In the genomic region with DNA sequence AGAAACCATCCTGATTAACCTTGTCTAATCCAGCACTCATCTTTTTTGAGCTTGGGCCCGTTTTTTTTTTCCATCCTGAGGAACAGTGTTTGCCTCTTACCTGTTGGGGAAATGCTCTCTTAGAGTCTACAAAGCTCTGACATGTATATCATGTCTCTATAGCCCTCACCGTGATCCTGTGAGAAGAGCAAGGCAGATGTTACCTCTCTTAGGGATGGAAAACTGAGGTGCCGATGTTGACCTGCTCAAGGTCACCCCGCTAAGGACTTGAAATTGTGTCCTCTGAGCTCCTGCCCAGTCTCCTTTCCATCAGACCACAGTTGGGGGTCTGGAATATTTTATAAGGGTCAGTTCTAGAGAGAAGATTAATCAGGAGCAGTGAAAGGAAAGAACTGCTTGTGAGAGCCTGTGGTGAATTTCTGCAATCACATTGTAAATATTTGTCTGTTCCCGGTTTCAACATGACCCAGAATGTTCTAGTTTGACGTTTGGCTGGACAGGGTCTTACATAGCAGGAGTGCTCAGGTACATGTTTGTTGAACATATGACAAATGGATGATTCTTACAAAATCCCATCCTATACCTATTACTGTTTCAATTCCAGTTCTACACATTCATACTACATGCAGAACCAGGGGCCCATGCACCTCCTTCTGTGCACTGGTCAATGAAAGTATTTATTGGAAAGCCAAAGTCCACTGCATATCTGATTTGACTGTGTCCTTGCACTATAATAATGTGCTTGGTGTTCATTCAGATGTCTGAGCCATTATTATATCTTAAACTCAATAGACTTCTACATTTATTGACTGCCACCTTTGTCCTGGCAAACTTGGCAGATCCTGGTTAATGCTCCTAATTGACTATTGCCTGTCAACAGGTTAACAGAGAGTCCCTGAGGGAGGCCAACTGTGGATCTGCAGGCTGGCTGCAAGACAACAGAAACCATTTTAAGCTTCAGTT, we compare ENCODE assay signal across 1 cellular context.
TF ChIP-seq lines count a peak whose summit lies in the region.

No MANE protein-coding gene starts in this region.

TF ChIP-seq in HepG2, 621 proteins besides CTCF, POLR2A, EP300 and RAD21 (continued from another document and continues in another):
- TF ChIP-seq PAWR (CRISPR knock-in tag; IDR thresholded peaks at IDR 0.05; ENCODE audit: borderline replicate concordance) (no peak), HNRNPK (IDR thresholded peaks at IDR 0.05; ENCODE audit: low read depth, low read length, poor library complexity, severe bottlenecking) (no peak), ZNF577 (CRISPR knock-in tag; IDR thresholded peaks at IDR 0.05; ENCODE audit: borderline replicate concordance, low read depth) (no peak), GTF2F1 (IDR thresholded peaks at IDR 0.05; ENCODE audit: low read length) (no peak), ADNP (CRISPR knock-in tag; IDR thresholded peaks at IDR 0.05) (no peak), HES4 (CRISPR knock-in tag; IDR thresholded peaks at IDR 0.05; ENCODE audit: borderline replicate concordance) (no peak), ZBTB42 (CRISPR knock-in tag; IDR thresholded peaks at IDR 0.05) (no peak), ASH2L (IDR thresholded peaks at IDR 0.05; ENCODE audit: insufficient read length, low read depth, low read length) (peak; percentile 60), FOXA1 (IDR thresholded peaks at IDR 0.05) (no peak), FOXA1 (CRISPR knock-in tag; IDR thresholded peaks at IDR 0.05) (peak; percentile 48; the same call in 1 of the 2 replicates), PHB2 (IDR thresholded peaks at IDR 0.05; ENCODE audit: partially characterized antibody) (no peak), KDM2A (CRISPR knock-in tag; IDR thresholded peaks at IDR 0.05; ENCODE audit: borderline replicate concordance, low read depth) (no peak), ZNF225 (CRISPR knock-in tag; IDR thresholded peaks at IDR 0.05) (no peak), ZNF205 (CRISPR knock-in tag; IDR thresholded peaks at IDR 0.05) (no peak), RBFOX2 (IDR thresholded peaks at IDR 0.05; ENCODE audit: low read depth, low read length) (no peak), CBX5 (CRISPR knock-in tag; IDR thresholded peaks at IDR 0.05; ENCODE audit: borderline replicate concordance) (no peak), GATA4 (IDR thresholded peaks at IDR 0.05; ENCODE audit: borderline replicate concordance, low read depth) (no peak), HMG20B (CRISPR knock-in tag; conservative IDR thresholded peaks at IDR 0.05) (no peak), ZNF878 (CRISPR knock-in tag; IDR thresholded peaks at IDR 0.05) (no peak), ZNF556 (CRISPR knock-in tag; IDR thresholded peaks at IDR 0.05; ENCODE audit: borderline replicate concordance) (no peak), SIN3A (IDR thresholded peaks at IDR 0.05; ENCODE audit: borderline replicate concordance, low read depth, low read length) (no peak), ZFYVE20 (CRISPR knock-in tag; IDR thresholded peaks at IDR 0.05; ENCODE audit: borderline replicate concordance, low read depth) (no peak), ZNF788 (CRISPR knock-in tag; IDR thresholded peaks at IDR 0.05; ENCODE audit: borderline replicate concordance) (no peak), RBM39 (IDR thresholded peaks at IDR 0.05; ENCODE audit: low read depth, low read length, poor library complexity, severe bottlenecking) (no peak), SALL2 (CRISPR knock-in tag; IDR thresholded peaks at IDR 0.05) (no peak), ARNTL (CRISPR knock-in tag; IDR thresholded peaks at IDR 0.05) (no peak), ZNF12 (CRISPR knock-in tag; IDR thresholded peaks at IDR 0.05) (no peak), ZNF124 (CRISPR knock-in tag; IDR thresholded peaks at IDR 0.05) (no peak), FOXP4 (CRISPR knock-in tag; IDR thresholded peaks at IDR 0.05) (no peak; the same call in 1 of the 2 replicates), NFRKB (IDR thresholded peaks at IDR 0.05) (no peak), DNMT3B (CRISPR knock-in tag; conservative IDR thresholded peaks at IDR 0.05) (no peak), ZNF598 (CRISPR knock-in tag; IDR thresholded peaks at IDR 0.05; ENCODE audit: borderline replicate concordance) (no peak), TOPORS (CRISPR knock-in tag; IDR thresholded peaks at IDR 0.05) (no peak), NFE2L2 (IDR thresholded peaks at IDR 0.05; ENCODE audit: low read length) (no peak), ZNF879 (CRISPR knock-in tag; IDR thresholded peaks at IDR 0.05) (no peak), ZNF713 (CRISPR knock-in tag; IDR thresholded peaks at IDR 0.05) (no peak), KMT2A (CRISPR knock-in tag; IDR thresholded peaks at IDR 0.05) (no peak)
- TF ChIP-seq, protein P1, sequence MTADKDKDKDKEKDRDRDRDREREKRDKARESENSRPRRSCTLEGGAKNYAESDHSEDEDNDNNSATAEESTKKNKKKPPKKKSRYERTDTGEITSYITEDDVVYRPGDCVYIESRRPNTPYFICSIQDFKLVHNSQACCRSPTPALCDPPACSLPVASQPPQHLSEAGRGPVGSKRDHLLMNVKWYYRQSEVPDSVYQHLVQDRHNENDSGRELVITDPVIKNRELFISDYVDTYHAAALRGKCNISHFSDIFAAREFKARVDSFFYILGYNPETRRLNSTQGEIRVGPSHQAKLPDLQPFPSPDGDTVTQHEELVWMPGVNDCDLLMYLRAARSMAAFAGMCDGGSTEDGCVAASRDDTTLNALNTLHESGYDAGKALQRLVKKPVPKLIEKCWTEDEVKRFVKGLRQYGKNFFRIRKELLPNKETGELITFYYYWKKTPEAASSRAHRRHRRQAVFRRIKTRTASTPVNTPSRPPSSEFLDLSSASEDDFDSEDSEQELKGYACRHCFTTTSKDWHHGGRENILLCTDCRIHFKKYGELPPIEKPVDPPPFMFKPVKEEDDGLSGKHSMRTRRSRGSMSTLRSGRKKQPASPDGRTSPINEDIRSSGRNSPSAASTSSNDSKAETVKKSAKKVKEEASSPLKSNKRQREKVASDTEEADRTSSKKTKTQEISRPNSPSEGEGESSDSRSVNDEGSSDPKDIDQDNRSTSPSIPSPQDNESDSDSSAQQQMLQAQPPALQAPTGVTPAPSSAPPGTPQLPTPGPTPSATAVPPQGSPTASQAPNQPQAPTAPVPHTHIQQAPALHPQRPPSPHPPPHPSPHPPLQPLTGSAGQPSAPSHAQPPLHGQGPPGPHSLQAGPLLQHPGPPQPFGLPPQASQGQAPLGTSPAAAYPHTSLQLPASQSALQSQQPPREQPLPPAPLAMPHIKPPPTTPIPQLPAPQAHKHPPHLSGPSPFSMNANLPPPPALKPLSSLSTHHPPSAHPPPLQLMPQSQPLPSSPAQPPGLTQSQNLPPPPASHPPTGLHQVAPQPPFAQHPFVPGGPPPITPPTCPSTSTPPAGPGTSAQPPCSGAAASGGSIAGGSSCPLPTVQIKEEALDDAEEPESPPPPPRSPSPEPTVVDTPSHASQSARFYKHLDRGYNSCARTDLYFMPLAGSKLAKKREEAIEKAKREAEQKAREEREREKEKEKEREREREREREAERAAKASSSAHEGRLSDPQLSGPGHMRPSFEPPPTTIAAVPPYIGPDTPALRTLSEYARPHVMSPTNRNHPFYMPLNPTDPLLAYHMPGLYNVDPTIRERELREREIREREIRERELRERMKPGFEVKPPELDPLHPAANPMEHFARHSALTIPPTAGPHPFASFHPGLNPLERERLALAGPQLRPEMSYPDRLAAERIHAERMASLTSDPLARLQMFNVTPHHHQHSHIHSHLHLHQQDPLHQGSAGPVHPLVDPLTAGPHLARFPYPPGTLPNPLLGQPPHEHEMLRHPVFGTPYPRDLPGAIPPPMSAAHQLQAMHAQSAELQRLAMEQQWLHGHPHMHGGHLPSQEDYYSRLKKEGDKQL (CRISPR knock-in tag; IDR thresholded peaks at IDR 0.05; ENCODE audit: low read depth) = no peak
- TF ChIP-seq, protein P2, sequence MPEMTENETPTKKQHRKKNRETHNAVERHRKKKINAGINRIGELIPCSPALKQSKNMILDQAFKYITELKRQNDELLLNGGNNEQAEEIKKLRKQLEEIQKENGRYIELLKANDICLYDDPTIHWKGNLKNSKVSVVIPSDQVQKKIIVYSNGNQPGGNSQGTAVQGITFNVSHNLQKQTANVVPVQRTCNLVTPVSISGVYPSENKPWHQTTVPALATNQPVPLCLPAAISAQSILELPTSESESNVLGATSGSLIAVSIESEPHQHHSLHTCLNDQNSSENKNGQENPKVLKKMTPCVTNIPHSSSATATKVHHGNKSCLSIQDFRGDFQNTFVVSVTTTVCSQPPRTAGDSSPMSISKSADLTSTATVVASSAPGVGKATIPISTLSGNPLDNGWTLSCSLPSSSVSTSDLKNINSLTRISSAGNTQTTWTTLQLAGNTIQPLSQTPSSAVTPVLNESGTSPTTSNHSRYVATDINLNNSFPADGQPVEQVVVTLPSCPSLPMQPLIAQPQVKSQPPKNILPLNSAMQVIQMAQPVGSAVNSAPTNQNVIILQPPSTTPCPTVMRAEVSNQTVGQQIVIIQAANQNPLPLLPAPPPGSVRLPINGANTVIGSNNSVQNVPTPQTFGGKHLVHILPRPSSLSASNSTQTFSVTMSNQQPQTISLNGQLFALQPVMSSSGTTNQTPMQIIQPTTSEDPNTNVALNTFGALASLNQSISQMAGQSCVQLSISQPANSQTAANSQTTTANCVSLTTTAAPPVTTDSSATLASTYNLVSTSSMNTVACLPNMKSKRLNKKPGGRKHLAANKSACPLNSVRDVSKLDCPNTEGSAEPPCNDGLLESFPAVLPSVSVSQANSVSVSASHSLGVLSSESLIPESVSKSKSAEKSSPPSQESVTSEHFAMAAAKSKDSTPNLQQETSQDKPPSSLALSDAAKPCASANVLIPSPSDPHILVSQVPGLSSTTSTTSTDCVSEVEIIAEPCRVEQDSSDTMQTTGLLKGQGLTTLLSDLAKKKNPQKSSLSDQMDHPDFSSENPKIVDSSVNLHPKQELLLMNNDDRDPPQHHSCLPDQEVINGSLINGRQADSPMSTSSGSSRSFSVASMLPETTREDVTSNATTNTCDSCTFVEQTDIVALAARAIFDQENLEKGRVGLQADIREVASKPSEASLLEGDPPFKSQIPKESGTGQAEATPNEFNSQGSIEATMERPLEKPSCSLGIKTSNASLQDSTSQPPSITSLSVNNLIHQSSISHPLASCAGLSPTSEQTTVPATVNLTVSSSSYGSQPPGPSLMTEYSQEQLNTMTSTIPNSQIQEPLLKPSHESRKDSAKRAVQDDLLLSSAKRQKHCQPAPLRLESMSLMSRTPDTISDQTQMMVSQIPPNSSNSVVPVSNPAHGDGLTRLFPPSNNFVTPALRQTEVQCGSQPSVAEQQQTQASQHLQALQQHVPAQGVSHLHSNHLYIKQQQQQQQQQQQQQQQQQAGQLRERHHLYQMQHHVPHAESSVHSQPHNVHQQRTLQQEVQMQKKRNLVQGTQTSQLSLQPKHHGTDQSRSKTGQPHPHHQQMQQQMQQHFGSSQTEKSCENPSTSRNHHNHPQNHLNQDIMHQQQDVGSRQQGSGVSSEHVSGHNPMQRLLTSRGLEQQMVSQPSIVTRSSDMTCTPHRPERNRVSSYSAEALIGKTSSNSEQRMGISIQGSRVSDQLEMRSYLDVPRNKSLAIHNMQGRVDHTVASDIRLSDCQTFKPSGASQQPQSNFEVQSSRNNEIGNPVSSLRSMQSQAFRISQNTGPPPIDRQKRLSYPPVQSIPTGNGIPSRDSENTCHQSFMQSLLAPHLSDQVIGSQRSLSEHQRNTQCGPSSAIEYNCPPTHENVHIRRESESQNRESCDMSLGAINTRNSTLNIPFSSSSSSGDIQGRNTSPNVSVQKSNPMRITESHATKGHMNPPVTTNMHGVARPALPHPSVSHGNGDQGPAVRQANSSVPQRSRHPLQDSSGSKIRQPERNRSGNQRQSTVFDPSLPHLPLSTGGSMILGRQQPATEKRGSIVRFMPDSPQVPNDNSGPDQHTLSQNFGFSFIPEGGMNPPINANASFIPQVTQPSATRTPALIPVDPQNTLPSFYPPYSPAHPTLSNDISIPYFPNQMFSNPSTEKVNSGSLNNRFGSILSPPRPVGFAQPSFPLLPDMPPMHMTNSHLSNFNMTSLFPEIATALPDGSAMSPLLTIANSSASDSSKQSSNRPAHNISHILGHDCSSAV (CRISPR knock-in tag; IDR thresholded peaks at IDR 0.05; ENCODE audit: borderline replicate concordance) = no peak
- TF ChIP-seq, protein P3, sequence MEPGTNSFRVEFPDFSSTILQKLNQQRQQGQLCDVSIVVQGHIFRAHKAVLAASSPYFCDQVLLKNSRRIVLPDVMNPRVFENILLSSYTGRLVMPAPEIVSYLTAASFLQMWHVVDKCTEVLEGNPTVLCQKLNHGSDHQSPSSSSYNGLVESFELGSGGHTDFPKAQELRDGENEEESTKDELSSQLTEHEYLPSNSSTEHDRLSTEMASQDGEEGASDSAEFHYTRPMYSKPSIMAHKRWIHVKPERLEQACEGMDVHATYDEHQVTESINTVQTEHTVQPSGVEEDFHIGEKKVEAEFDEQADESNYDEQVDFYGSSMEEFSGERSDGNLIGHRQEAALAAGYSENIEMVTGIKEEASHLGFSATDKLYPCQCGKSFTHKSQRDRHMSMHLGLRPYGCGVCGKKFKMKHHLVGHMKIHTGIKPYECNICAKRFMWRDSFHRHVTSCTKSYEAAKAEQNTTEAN (CRISPR knock-in tag; conservative IDR thresholded peaks at IDR 0.05) = no peak
- TF ChIP-seq, protein P4, sequence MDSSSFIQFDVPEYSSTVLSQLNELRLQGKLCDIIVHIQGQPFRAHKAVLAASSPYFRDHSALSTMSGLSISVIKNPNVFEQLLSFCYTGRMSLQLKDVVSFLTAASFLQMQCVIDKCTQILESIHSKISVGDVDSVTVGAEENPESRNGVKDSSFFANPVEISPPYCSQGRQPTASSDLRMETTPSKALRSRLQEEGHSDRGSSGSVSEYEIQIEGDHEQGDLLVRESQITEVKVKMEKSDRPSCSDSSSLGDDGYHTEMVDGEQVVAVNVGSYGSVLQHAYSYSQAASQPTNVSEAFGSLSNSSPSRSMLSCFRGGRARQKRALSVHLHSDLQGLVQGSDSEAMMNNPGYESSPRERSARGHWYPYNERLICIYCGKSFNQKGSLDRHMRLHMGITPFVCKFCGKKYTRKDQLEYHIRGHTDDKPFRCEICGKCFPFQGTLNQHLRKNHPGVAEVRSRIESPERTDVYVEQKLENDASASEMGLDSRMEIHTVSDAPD (CRISPR knock-in tag; IDR thresholded peaks at IDR 0.05) = peak; percentile 71; the same call in 1 of the 2 replicates
- TF ChIP-seq, protein P5, sequence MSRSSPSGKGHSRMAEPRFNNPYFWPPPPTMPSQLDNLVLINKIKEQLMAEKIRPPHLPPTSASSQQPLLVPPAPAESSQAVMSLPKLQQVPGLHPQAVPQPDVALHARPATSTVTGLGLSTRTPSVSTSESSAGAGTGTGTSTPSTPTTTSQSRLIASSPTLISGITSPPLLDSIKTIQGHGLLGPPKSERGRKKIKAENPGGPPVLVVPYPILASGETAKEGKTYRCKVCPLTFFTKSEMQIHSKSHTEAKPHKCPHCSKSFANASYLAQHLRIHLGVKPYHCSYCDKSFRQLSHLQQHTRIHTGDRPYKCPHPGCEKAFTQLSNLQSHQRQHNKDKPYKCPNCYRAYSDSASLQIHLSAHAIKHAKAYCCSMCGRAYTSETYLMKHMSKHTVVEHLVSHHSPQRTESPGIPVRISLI (CRISPR knock-in tag; IDR thresholded peaks at IDR 0.05; ENCODE audit: borderline replicate concordance) = no peak
